Comparison of ENCODE assay signal across 8 cellular contexts in genomic region chr10:71268247-71268691, GRCh38. TPM values are rescaled to one million over a fixed set of nuclear protein-coding genes. Genes with fewer than 3 reads are reported as not detected.
A peak's percentile ranks its signal among the peaks of the same experiment; 100 is the strongest.
DNase-seq lines count a peak whose midpoint lies in the region; ATAC-seq and TF ChIP-seq lines count a peak whose summit lies in the region.

No MANE protein-coding gene starts in this region.

- H3K4me2 ChIP-seq in GM23338: peak overlapping the region; percentile 68; the same call in 1 of the 2 replicates
- H3K4me2 ChIP-seq in skeletal muscle satellite cell (ENCODE audit: low read length): peak overlapping the region; percentile 17

- H3K9me2 ChIP-seq in GM23338 (ENCODE audit: insufficient read depth): no peaks in the 10 kb centered on the region

- ATAC-seq in GM23338 (peak; percentile 10), GM19023 (IDR thresholded peaks at IDR 0.05; ENCODE audit: unreplicated experiment) (no peak), GM18907 (IDR thresholded peaks at IDR 0.05; ENCODE audit: unreplicated experiment) (no peak)

- H3K36me3 ChIP-seq in GM23338 (ENCODE audit: insufficient read depth) (no peaks in the 10 kb centered on the region), cardiac muscle cell (no peaks in the 10 kb centered on the region), skeletal muscle satellite cell (ENCODE audit: insufficient read depth, low read length) (no peaks in the 10 kb centered on the region)

- peaks cover 42% of the 10 kb centered on the region for H3K79me2 ChIP-seq in GM23338 (replicated peaks; ENCODE audit: insufficient read depth)

- peaks cover 81% of the 10 kb centered on the region for H3K4me1 Mint-ChIP-seq in GM23338

- peaks cover 21% of the 10 kb centered on the region for H3K27me3 Mint-ChIP-seq in GM23338 (ENCODE audit: insufficient read depth, low read depth, poor library complexity)

- no peaks in the 10 kb centered on the region for H3K36me3 Mint-ChIP-seq in GM23338 (ENCODE audit: low read depth)

- no peak overlapping the region for H2AFZ ChIP-seq in GM23338

- H3K27ac ChIP-seq in GM23338 (ENCODE audit: low read depth) (peak overlapping the region; percentile 96), VCaP (no peak overlapping the region), cardiac muscle cell (peak overlapping the region; percentile 69)

- H3K27ac Mint-ChIP-seq in GM23338: peak overlapping the region; percentile 90

- H3F3A ChIP-seq in GM23338 (replicated peaks; ENCODE audit: low read depth): peaks cover 7% of the 10 kb centered on the region

- H3K4me1 ChIP-seq in GM23338 (ENCODE audit: insufficient read depth) (peaks cover 52% of the 10 kb centered on the region), cardiac muscle cell (ENCODE audit: low read depth) (peaks cover 53% of the 10 kb centered on the region), skeletal muscle satellite cell (ENCODE audit: control insufficient read depth, insufficient read depth, low read length) (peaks cover 45% of the 10 kb centered on the region)

- H3K4me3 ChIP-seq in GM23338 (no peak overlapping the region), cardiac muscle cell (no peak overlapping the region), skeletal muscle satellite cell (ENCODE audit: low read length) (no peak overlapping the region)

- H3K9ac ChIP-seq in skeletal muscle satellite cell (ENCODE audit: low read depth, low read length): no peak overlapping the region

- no peaks in the 10 kb centered on the region; the same call in 2 of the 3 replicates for H3K9me3 Mint-ChIP-seq in GM23338

- H3K4me3 Mint-ChIP-seq in GM23338: peak overlapping the region; percentile 47; the same call in 2 of the 3 replicates

- no peaks in the 10 kb centered on the region for H3K27me3 ChIP-seq in GM23338 (ENCODE audit: insufficient read depth)
- no peaks in the 10 kb centered on the region for H3K27me3 ChIP-seq in cardiac muscle cell
- no peaks in the 10 kb centered on the region for H3K27me3 ChIP-seq in skeletal muscle satellite cell (ENCODE audit: control insufficient read depth, insufficient read depth, low read length)

- H4K20me1 ChIP-seq in GM23338 (replicated peaks; ENCODE audit: insufficient read depth): no peaks in the 10 kb centered on the region

- DNase-seq in GM23338 (ENCODE audit: low spot score): peak; percentile 64
- peak; percentile 63 to 68 for DNase-seq in cardiac muscle cell (ENCODE audit: low read depth in 1 of 2, low spot score in 1 of 2)
- no peak for DNase-seq in activated CD8-positive, alpha-beta memory T cell treated with anti-CD3 and anti-CD28 coated beads, Interleukin-2, amount 50 U/mL, for 48 hours
- DNase-seq in NCI-H1436 (lab: John Stamatoyannopoulos, UW): no peak

- no peaks in the 10 kb centered on the region for H3K9me3 ChIP-seq in cardiac muscle cell (ENCODE audit: low read depth)
- no peaks in the 10 kb centered on the region for H3K9me3 ChIP-seq in skeletal muscle satellite cell (replicated peaks; ENCODE audit: low read length)

- TF ChIP-seq CTCF in GM23338 (conservative IDR thresholded peaks at IDR 0.05; ENCODE audit: low read depth in 2 of 2) (peak; percentile 56 to 77), VCaP (conservative IDR thresholded peaks at IDR 0.05) (peak; percentile 61), cardiac muscle cell (IDR thresholded peaks at IDR 0.05; ENCODE audit: low read depth, low read length) (peak; percentile 75)

TF ChIP-seq in GM23338, 12 proteins besides CTCF, POLR2A, EP300 and RAD21 (continues in another document):
- TF ChIP-seq ZNF331 (CRISPR knock-in tag; IDR thresholded peaks at IDR 0.05; ENCODE audit: low read depth) (no peak), POLR2AphosphoS5 (IDR thresholded peaks at IDR 0.05; ENCODE audit: low read depth) (no peak), NANOG (IDR thresholded peaks at IDR 0.05; ENCODE audit: borderline replicate concordance) (no peak), EZH2phosphoT487 (IDR thresholded peaks at IDR 0.05; ENCODE audit: unreplicated experiment) (no peak), ZNF114 (CRISPR knock-in tag; IDR thresholded peaks at IDR 0.05) (no peak), CREB1 (CRISPR knock-in tag; IDR thresholded peaks at IDR 0.05; ENCODE audit: low read depth) (no peak), JUNB (IDR thresholded peaks at IDR 0.05; ENCODE audit: unreplicated experiment) (no peak), STAT1 (IDR thresholded peaks at IDR 0.05; ENCODE audit: unreplicated experiment) (no peak)
- TF ChIP-seq, protein P1, sequence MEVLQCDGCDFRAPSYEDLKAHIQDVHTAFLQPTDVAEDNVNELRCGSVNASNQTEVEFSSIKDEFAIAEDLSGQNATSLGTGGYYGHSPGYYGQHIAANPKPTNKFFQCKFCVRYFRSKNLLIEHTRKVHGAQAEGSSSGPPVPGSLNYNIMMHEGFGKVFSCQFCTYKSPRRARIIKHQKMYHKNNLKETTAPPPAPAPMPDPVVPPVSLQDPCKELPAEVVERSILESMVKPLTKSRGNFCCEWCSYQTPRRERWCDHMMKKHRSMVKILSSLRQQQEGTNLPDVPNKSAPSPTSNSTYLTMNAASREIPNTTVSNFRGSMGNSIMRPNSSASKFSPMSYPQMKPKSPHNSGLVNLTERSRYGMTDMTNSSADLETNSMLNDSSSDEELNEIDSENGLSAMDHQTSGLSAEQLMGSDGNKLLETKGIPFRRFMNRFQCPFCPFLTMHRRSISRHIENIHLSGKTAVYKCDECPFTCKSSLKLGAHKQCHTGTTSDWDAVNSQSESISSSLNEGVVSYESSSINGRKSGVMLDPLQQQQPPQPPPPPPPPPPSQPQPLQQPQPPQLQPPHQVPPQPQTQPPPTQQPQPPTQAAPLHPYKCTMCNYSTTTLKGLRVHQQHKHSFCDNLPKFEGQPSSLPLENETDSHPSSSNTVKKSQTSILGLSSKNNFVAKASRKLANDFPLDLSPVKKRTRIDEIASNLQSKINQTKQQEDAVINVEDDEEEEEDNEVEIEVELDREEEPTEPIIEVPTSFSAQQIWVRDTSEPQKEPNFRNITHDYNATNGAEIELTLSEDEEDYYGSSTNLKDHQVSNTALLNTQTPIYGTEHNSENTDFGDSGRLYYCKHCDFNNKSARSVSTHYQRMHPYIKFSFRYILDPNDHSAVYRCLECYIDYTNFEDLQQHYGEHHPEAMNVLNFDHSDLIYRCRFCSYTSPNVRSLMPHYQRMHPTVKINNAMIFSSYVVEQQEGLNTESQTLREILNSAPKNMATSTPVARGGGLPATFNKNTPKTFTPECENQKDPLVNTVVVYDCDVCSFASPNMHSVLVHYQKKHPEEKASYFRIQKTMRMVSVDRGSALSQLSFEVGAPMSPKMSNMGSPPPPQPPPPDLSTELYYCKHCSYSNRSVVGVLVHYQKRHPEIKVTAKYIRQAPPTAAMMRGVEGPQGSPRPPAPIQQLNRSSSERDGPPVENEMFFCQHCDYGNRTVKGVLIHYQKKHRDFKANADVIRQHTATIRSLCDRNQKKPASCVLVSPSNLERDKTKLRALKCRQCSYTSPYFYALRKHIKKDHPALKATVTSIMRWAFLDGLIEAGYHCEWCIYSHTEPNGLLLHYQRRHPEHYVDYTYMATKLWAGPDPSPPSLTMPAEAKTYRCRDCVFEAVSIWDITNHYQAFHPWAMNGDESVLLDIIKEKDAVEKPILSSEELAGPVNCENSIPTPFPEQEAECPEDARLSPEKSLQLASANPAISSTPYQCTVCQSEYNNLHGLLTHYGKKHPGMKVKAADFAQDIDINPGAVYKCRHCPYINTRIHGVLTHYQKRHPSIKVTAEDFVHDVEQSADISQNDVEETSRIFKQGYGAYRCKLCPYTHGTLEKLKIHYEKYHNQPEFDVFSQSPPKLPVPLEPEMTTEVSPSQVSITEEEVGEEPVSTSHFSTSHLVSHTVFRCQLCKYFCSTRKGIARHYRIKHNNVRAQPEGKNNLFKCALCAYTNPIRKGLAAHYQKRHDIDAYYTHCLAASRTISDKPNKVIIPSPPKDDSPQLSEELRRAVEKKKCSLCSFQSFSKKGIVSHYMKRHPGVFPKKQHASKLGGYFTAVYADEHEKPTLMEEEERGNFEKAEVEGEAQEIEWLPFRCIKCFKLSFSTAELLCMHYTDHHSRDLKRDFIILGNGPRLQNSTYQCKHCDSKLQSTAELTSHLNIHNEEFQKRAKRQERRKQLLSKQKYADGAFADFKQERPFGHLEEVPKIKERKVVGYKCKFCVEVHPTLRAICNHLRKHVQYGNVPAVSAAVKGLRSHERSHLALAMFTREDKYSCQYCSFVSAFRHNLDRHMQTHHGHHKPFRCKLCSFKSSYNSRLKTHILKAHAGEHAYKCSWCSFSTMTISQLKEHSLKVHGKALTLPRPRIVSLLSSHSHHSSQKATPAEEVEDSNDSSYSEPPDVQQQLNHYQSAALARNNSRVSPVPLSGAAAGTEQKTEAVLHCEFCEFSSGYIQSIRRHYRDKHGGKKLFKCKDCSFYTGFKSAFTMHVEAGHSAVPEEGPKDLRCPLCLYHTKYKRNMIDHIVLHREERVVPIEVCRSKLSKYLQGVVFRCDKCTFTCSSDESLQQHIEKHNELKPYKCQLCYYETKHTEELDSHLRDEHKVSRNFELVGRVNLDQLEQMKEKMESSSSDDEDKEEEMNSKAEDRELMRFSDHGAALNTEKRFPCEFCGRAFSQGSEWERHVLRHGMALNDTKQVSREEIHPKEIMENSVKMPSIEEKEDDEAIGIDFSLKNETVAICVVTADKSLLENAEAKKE (CRISPR knock-in tag; IDR thresholded peaks at IDR 0.05): no peak
- TF ChIP-seq, protein P2, sequence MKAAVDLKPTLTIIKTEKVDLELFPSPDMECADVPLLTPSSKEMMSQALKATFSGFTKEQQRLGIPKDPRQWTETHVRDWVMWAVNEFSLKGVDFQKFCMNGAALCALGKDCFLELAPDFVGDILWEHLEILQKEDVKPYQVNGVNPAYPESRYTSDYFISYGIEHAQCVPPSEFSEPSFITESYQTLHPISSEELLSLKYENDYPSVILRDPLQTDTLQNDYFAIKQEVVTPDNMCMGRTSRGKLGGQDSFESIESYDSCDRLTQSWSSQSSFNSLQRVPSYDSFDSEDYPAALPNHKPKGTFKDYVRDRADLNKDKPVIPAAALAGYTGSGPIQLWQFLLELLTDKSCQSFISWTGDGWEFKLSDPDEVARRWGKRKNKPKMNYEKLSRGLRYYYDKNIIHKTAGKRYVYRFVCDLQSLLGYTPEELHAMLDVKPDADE (IDR thresholded peaks at IDR 0.05): no peak

RNA-seq across cellular contexts. Expression of gene SLC29A3, which starts 50.8 kb away (rescaled TPM):
- total RNA-seq in GM23338 (2014; rRNA removed; shearing (Covaris generic)): 8.3 and 10.3 TPM in 2 replicates
- polyA plus RNA-seq in GM23338 (2016; fragmentation: Nextera tagmentation; extraction: Ambion mirVana) (11.3 and 12.3 TPM in 2 replicates), cardiac muscle cell (4.0 and 5.8 TPM in 2 replicates)
- total RNA-seq in cardiac muscle cell: 2.5 and 3.5 TPM in 2 replicates
- 1.3 and 1.7 TPM in 2 replicates for total RNA-seq in skeletal muscle satellite cell (2012; rRNA removed)

RNA-seq across cellular contexts. Expression of gene UNC5B, which starts 55.9 kb away (rescaled TPM):
- 25.2 and 31.2 TPM in 2 replicates for total RNA-seq in GM23338 (2014; rRNA removed; shearing (Covaris generic))
- polyA plus RNA-seq in GM23338 (2016; fragmentation: Nextera tagmentation; extraction: Ambion mirVana) (8.0 and 8.7 TPM in 2 replicates), cardiac muscle cell (73.3 and 98.3 TPM in 2 replicates)
- 112 and 172 TPM in 2 replicates for total RNA-seq in cardiac muscle cell
- 15.0 and 15.3 TPM in 2 replicates for total RNA-seq in skeletal muscle satellite cell (2012; rRNA removed)

Comparison
In these comparisons a context has a peak if more than half of its experiments do, and no peak if none do; other contexts are left out.
1. DNase-seq: peak in GM23338 (single experiment) and cardiac muscle cell (2 of 2); none in activated CD8-positive, alpha-beta memory T cell treated with anti-CD3 and anti-CD28 coated beads, Interleukin-2, amount 50 U/mL, for 48 hours (single experiment) and NCI-H1436 (single experiment).
2. Peak in every context shown above with its lines, with median percentiles within 50 percentile points of each other: CTCF ChIP-seq.